ENCODE assay signal across 7 cellular contexts in genomic region chr5:141637693-141638419, GRCh38. TPM values are rescaled to one million over a fixed set of nuclear protein-coding genes. Genes with fewer than 3 reads are reported as not detected.
DNase-seq lines count a peak whose midpoint lies in the region; ATAC-seq and TF ChIP-seq lines count a peak whose summit lies in the region.

No MANE protein-coding gene starts in this region.

- peaks cover 2% of the 10 kb centered on the region for H3K9me3 ChIP-seq in trophoblast cell (ENCODE audit: insufficient read depth, low read depth, low read length)

- H3K14ac ChIP-seq in trophoblast cell (ENCODE audit: low read length) = no peak overlapping the region

- TF ChIP-seq POLR2A in GM18505 (IDR thresholded peaks at IDR 0.05; ENCODE audit: borderline replicate concordance, extremely low read depth, insufficient read depth, insufficient read length) = peak; percentile 5

- peak overlapping the region; percentile 40 for H2AFZ ChIP-seq in trophoblast cell (ENCODE audit: insufficient read depth, low read length, poor library complexity)

- peaks cover 9 to 16% of the 10 kb centered on the region in 2 experiments for H3K36me3 ChIP-seq in trophoblast cell (ENCODE audit: control insufficient read depth in 1 of 2, insufficient read depth in 2 of 2, low read length in 2 of 2)

- CTCF ChIA-PET in activated naive CD4-positive, alpha-beta T cell treated with anti-CD3 and anti-CD28 coated beads, Interleukin-2, amount 10 ng/mL, durations not matched to agents 7 days and 5 days (lab: Charles Lee) = interaction anchor here (0.7 to 5.8 kb wide), 9 partner anchors 9 to 208 kb away, joined by 3 to 46 read pairs (median 4); partner anchors contain the start of genes DIAPH1 and PCDHGA12

- no peaks in the 10 kb centered on the region for H3K27me3 Mint-ChIP-seq in activated naive CD4-positive, alpha-beta T cell treated with anti-CD3 and anti-CD28 coated beads, Interleukin-2, amount 10 ng/mL, durations not matched to agents 7 days and 5 days

- no peak overlapping the region for H4K91ac ChIP-seq in trophoblast cell (ENCODE audit: low read depth, low read length)

- H4K8ac ChIP-seq in trophoblast cell (ENCODE audit: low read depth, low read length) = no peak overlapping the region

- H3K27ac ChIP-seq in trophoblast cell (ENCODE audit: low read depth, low read length) = no peak overlapping the region

- DNase-seq in SK-MEL-5 (ENCODE audit: low read depth, low spot score) = peak; percentile 39
- peak; percentile 75 for DNase-seq in activated naive CD4-positive, alpha-beta T cell treated with anti-CD3 and anti-CD28 coated beads, Interleukin-2, amount 10 ng/mL, durations not matched to agents 7 days and 5 days
- peak; percentile 74 for DNase-seq in Right ventricle myocardium superior
- DNase-seq in trophoblast cell = peak; percentile 68

- peak overlapping the region; percentile 95 for H3K4me2 ChIP-seq in trophoblast cell (ENCODE audit: low read length)

- H2AK5ac ChIP-seq in trophoblast cell (ENCODE audit: low read length) = no peak overlapping the region

- H3K4me3 ChIP-seq in trophoblast cell (ENCODE audit: low read depth, low read length) = peak overlapping the region; percentile 71

- H3K4ac ChIP-seq in trophoblast cell (ENCODE audit: low read depth, low read length) = no peak overlapping the region

- H3K4me1 ChIP-seq in trophoblast cell (ENCODE audit: control insufficient read depth in 1 of 2, insufficient read depth in 2 of 2, low read length in 2 of 2) = peaks cover 6 to 15% of the 10 kb centered on the region in 2 experiments

- H3K36me3 Mint-ChIP-seq in activated naive CD4-positive, alpha-beta T cell treated with anti-CD3 and anti-CD28 coated beads, Interleukin-2, amount 10 ng/mL, durations not matched to agents 7 days and 5 days = peaks cover 34% of the 10 kb centered on the region

- no peak overlapping the region for H2BK5ac ChIP-seq in trophoblast cell (ENCODE audit: low read depth, low read length, poor library complexity)

- H3K27ac Mint-ChIP-seq in activated naive CD4-positive, alpha-beta T cell treated with anti-CD3 and anti-CD28 coated beads, Interleukin-2, amount 10 ng/mL, durations not matched to agents 7 days and 5 days = peak overlapping the region; percentile 88

- intact Hi-C loops in Right ventricle myocardium superior (cut with DNase I) = no loop called here

- H2BK12ac ChIP-seq in trophoblast cell (ENCODE audit: low read length) = no peak overlapping the region

- no peaks in the 10 kb centered on the region for H3K9me3 Mint-ChIP-seq in activated naive CD4-positive, alpha-beta T cell treated with anti-CD3 and anti-CD28 coated beads, Interleukin-2, amount 10 ng/mL, durations not matched to agents 7 days and 5 days

- in situ Hi-C loops in SK-MEL-5 (cut with HindIII; ENCODE audit: low pct_unique_long_range_greater_than_20kb, low sequenced_read_pairs) = no loop called here

- peak overlapping the region; percentile 94 for H3K4me3 Mint-ChIP-seq in activated naive CD4-positive, alpha-beta T cell treated with anti-CD3 and anti-CD28 coated beads, Interleukin-2, amount 10 ng/mL, durations not matched to agents 7 days and 5 days

- peaks cover 6% of the 10 kb centered on the region for H3K79me2 ChIP-seq in trophoblast cell (ENCODE audit: control insufficient read depth, insufficient read depth, low read length, poor library complexity)

- peaks cover 46% of the 10 kb centered on the region for H3K4me1 Mint-ChIP-seq in activated naive CD4-positive, alpha-beta T cell treated with anti-CD3 and anti-CD28 coated beads, Interleukin-2, amount 10 ng/mL, durations not matched to agents 7 days and 5 days

- peaks cover 7% of the 10 kb centered on the region for H3K79me1 ChIP-seq in trophoblast cell (ENCODE audit: low read length)

- H3K23ac ChIP-seq in trophoblast cell (ENCODE audit: low read length) = peak overlapping the region; percentile 19

- H3K18ac ChIP-seq in trophoblast cell (ENCODE audit: low read length) = no peak overlapping the region

- ATAC-seq in GM18505 (IDR thresholded peaks at IDR 0.05; ENCODE audit: unreplicated experiment) (no peak), HG03378 (IDR thresholded peaks at IDR 0.05; ENCODE audit: unreplicated experiment) (peak; percentile 29), Right ventricle myocardium superior (ENCODE audit: poor library complexity) (peak; percentile 47), GM19455 (IDR thresholded peaks at IDR 0.05; ENCODE audit: unreplicated experiment) (no peak)

- H4K12ac ChIP-seq in trophoblast cell (ENCODE audit: low read depth, low read length) = no peak overlapping the region

- H2BK120ac ChIP-seq in trophoblast cell (ENCODE audit: insufficient read depth, low read length, poor library complexity) = no peak overlapping the region

- no peak overlapping the region for H3K9ac ChIP-seq in trophoblast cell (ENCODE audit: low read length)

- WGBS in trophoblast cell (ENCODE audit: extremely low coverage, insufficient coverage, insufficient read length) = no CpG with 5 or more reads among the region's 45 CpGs

- H3K27me3 ChIP-seq in trophoblast cell (ENCODE audit: insufficient read depth, low read length) = no peaks in the 10 kb centered on the region

RNA-seq across cellular contexts. Expression of gene RELL2, which starts 1.1 kb away (rescaled TPM):
- total RNA-seq in SK-MEL-5 (2014; rRNA removed; shearing (Covaris generic)) = 6.2 and 7.9 TPM in 2 replicates
- 14.5 and 16.1 TPM in 2 replicates for polyA plus RNA-seq in SK-MEL-5 (2015; cell fraction: cytosol; rRNA removed)
- polyA plus RNA-seq in SK-MEL-5 (2015; cell fraction: nucleus; rRNA removed) = 83.8 and 92.6 TPM in 2 replicates
- 0.86 TPM for total RNA-seq in Right ventricle myocardium superior
- 2.5 and 3.0 TPM in 2 replicates for polyA plus RNA-seq in trophoblast cell (2013)

RNA-seq across cellular contexts. Expression of gene HDAC3, which starts 1.2 kb away (rescaled TPM):
- total RNA-seq in SK-MEL-5 (2014; rRNA removed; shearing (Covaris generic)) = 45.2 and 55.1 TPM in 2 replicates
- 41.4 and 42.1 TPM in 2 replicates for polyA plus RNA-seq in SK-MEL-5 (2015; cell fraction: cytosol; rRNA removed)
- polyA plus RNA-seq in SK-MEL-5 (2015; cell fraction: nucleus; rRNA removed) = 204 and 205 TPM in 2 replicates
- 29.1 TPM for total RNA-seq in Right ventricle myocardium superior
- polyA plus RNA-seq in trophoblast cell (2013) = 53.3 and 54.0 TPM in 2 replicates

RNA-seq across cellular contexts. Expression of gene FCHSD1, which starts 13.4 kb away (rescaled TPM):
- 12.6 and 17.4 TPM in 2 replicates for total RNA-seq in SK-MEL-5 (2014; rRNA removed; shearing (Covaris generic))
- polyA plus RNA-seq in SK-MEL-5 (2015; cell fraction: cytosol; rRNA removed) = 9.8 and 12.7 TPM in 2 replicates
- 261 and 309 TPM in 2 replicates for polyA plus RNA-seq in SK-MEL-5 (2015; cell fraction: nucleus; rRNA removed)
- total RNA-seq in Right ventricle myocardium superior = 2.6 TPM
- polyA plus RNA-seq in trophoblast cell (2013) = 18.2 and 18.6 TPM in 2 replicates

RNA-seq across cellular contexts. Expression of gene DIAPH1, which starts 19.1 kb away (rescaled TPM):
- total RNA-seq in SK-MEL-5 (2014; rRNA removed; shearing (Covaris generic)) = 32.8 TPM in 2 replicates
- 54.5 and 70.0 TPM in 2 replicates for polyA plus RNA-seq in SK-MEL-5 (2015; cell fraction: cytosol; rRNA removed)
- polyA plus RNA-seq in SK-MEL-5 (2015; cell fraction: nucleus; rRNA removed) = 41.1 and 54.6 TPM in 2 replicates
- 32.0 TPM for total RNA-seq in Right ventricle myocardium superior
- polyA plus RNA-seq in trophoblast cell (2013) = 94.3 and 97.6 TPM in 2 replicates

RNA-seq across cellular contexts. Expression of gene ARAP3, which starts 44.2 kb away (rescaled TPM):
- 0.48 and 1.0 TPM in 2 replicates for total RNA-seq in SK-MEL-5 (2014; rRNA removed; shearing (Covaris generic))
- polyA plus RNA-seq in SK-MEL-5 (2015; cell fraction: cytosol; rRNA removed) = 0.82 and 1.0 TPM in 2 replicates
- 2.7 and 4.1 TPM in 2 replicates for polyA plus RNA-seq in SK-MEL-5 (2015; cell fraction: nucleus; rRNA removed)
- total RNA-seq in Right ventricle myocardium superior = 12.5 TPM
- 9.8 and 10.5 TPM in 2 replicates for polyA plus RNA-seq in trophoblast cell (2013)

Comparison
In these comparisons a context has a peak if more than half of its experiments do, and no peak if none do; other contexts are left out.
1. ATAC-seq: peak in HG03378 (single experiment) and Right ventricle myocardium superior (single experiment); none in GM18505 (single experiment) and GM19455 (single experiment).
2. Peak in every context shown above with its lines, with median percentiles within 50 percentile points of each other: DNase-seq.